In genomic region chr3:107241217-107241616, GRCh38 we compare ENCODE assay signal across 8 cellular contexts.
DNase-seq lines count a peak whose midpoint lies in the region; ATAC-seq and TF ChIP-seq lines count a peak whose summit lies in the region.

No MANE protein-coding gene starts in this region.

- no peak for TF ChIP-seq POLR2A in transverse colon (IDR thresholded peaks at IDR 0.05)

- 1 to 5% methylated on average over 3 to 7 of the region's 7 CpGs for WGBS in transverse colon (ENCODE audit: low coverage in 1 of 2), 2 donors

- H3K9me3 ChIP-seq in RWPE2 (ENCODE audit: severe bottlenecking) (no peaks in the 10 kb centered on the region), duodenal mucosa (ENCODE audit: control insufficient read depth in 1 of 2, low read length in 2 of 2) (no peaks in the 10 kb centered on the region), transverse colon (no peaks in the 10 kb centered on the region)

- in situ Hi-C loops in transverse colon (cut with MboI; ENCODE audit: low pct_ligation_motif_present in 1 of 4, low pct_unique_long_range_greater_than_20kb in 1 of 4, low sequenced_read_pairs in 3 of 4): loop anchor here in 1 of 4 donors (25.0 kb wide), 1 partner anchor 496 kb away; no protein-coding TSS in a partner anchor

- TF ChIP-seq CTCF in AG10803 (conservative IDR thresholded peaks at IDR 0.05; ENCODE audit: low read length) (no peak; the same call in 1 of the 2 replicates), RWPE2 (IDR thresholded peaks at IDR 0.05; ENCODE audit: poor library complexity, severe bottlenecking) (no peak), transverse colon (IDR thresholded peaks at IDR 0.05) (no peak)

- H3K36me3 ChIP-seq in RWPE2 (ENCODE audit: low read depth) (peaks cover 10% of the 10 kb centered on the region), duodenal mucosa (ENCODE audit: control insufficient read depth in 1 of 2, insufficient read depth in 2 of 2, low read length in 2 of 2) (no peaks in the 10 kb centered on the region), transverse colon (no peaks in the 10 kb centered on the region)

- H3K27me3 ChIP-seq in RWPE2 (ENCODE audit: insufficient read depth, poor library complexity, severe bottlenecking) (no peaks in the 10 kb centered on the region), duodenal mucosa (ENCODE audit: control insufficient read depth in 1 of 2, insufficient read depth in 2 of 2, low read length in 2 of 2) (no peaks in the 10 kb centered on the region), transverse colon (no peaks in the 10 kb centered on the region)

- H3K27ac ChIP-seq in RWPE2 (ENCODE audit: poor library complexity, severe bottlenecking): peak overlapping the region; percentile 23
- H3K27ac ChIP-seq in duodenal mucosa (ENCODE audit: low read depth, low read length): no peak overlapping the region
- peak overlapping the region; percentile 68 to 82 (median 72) for H3K27ac ChIP-seq in transverse colon

- intact Hi-C loops in transverse colon (cut with DNase I; ENCODE audit: low total_unique reads): loop anchor here (5.0 kb wide), 1 partner anchor 191 kb away; no protein-coding TSS in a partner anchor

- ATAC-seq in GM18498 (IDR thresholded peaks at IDR 0.05; ENCODE audit: unreplicated experiment) (peak; percentile 46), HG03103 (IDR thresholded peaks at IDR 0.05; ENCODE audit: low read depth, unreplicated experiment) (peak; percentile 20), RWPE2 (ENCODE audit: low read depth) (peak; percentile 60)

- H3K9ac ChIP-seq in duodenal mucosa (ENCODE audit: low read depth in 1 of 2, low read length in 2 of 2): peak overlapping the region in 1 of 2 donors; percentile 53

- TF ChIP-seq EP300 in transverse colon (IDR thresholded peaks at IDR 0.05; ENCODE audit: low read depth): no peak

- H3K4me3 ChIP-seq in AG10803 (ENCODE audit: low read length) (peak overlapping the region; percentile 94), RWPE2 (ENCODE audit: severe bottlenecking) (peak overlapping the region; percentile 64), duodenal mucosa (ENCODE audit: low read depth in 1 of 2, low read length in 2 of 2) (peak overlapping the region; percentile 86), transverse colon (peak overlapping the region; percentile 40 to 79 (median 56))

- peaks cover 22% of the 10 kb centered on the region for H3K4me1 ChIP-seq in RWPE2 (ENCODE audit: insufficient read depth, poor library complexity, severe bottlenecking)
- peaks cover 0 to 7% of the 10 kb centered on the region in 2 donors for H3K4me1 ChIP-seq in duodenal mucosa (ENCODE audit: control insufficient read depth in 1 of 2, insufficient read depth in 2 of 2, low read length in 2 of 2)
- H3K4me1 ChIP-seq in transverse colon: peaks cover 3 to 26% (median 11%) of the 10 kb centered on the region in 4 donors

- DNase-seq in AG10803 (ENCODE audit: low read depth): peak; percentile 8
- no peak for DNase-seq in RWPE2 (ENCODE audit: low spot score)
- peak; percentile 56 for DNase-seq in medulla oblongata (ENCODE audit: extremely low spot score)
- peak; percentile 37 for DNase-seq in transverse colon
- DNase-seq in CD1c-positive myeloid dendritic cell (ENCODE audit: extremely low spot score): no peak

Comparison
In these comparisons a context has a peak if more than half of its experiments do, and no peak if none do; other contexts are left out.
1. DNase-seq: peak in AG10803 (single experiment), medulla oblongata (single experiment) and transverse colon (single experiment); none in RWPE2 (single experiment) and CD1c-positive myeloid dendritic cell (single experiment).
2. Peak in every context shown above with its lines, with median percentiles within 50 percentile points of each other: H3K4me3 ChIP-seq and ATAC-seq.